In genomic region chr2:112884869-112885502, GRCh38 we compare ENCODE assay signal across 8 cellular contexts. TPM values are rescaled to one million over a fixed set of nuclear protein-coding genes. Genes with fewer than 3 reads are reported as not detected.
DNase-seq lines count a peak whose midpoint lies in the region; ATAC-seq, FAIRE-seq and TF ChIP-seq lines count a peak whose summit lies in the region.

No MANE protein-coding gene starts in this region.

- peaks cover 0 to 41% (median 14%) of the 10 kb centered on the region in 6 donors for H3K4me1 ChIP-seq in spleen

- no peak overlapping the region for H3K4me3 ChIP-seq in spleen

- FAIRE-seq in RCC 7860 (lab: Jason Lieb, UNC), result peak; percentile 7

- TF ChIP-seq CTCF in spleen (IDR thresholded peaks at IDR 0.05 in 8 of 11, conservative IDR thresholded peaks at IDR 0.05 in 3 of 11), result peak; percentile 60 to 90 (median 82)

- H3K9me3 ChIP-seq in spleen, result no peaks in the 10 kb centered on the region

- H3K27ac ChIP-seq in spleen, result no peak overlapping the region

- no peak for TF ChIP-seq POLR2A in spleen (IDR thresholded peaks at IDR 0.05)

- no peaks in the 10 kb centered on the region for H3K36me3 ChIP-seq in spleen

- H3K27me3 ChIP-seq in spleen (replicated peaks in 1 of 7), result no peaks in the 10 kb centered on the region

- ATAC-seq in GM18498 (IDR thresholded peaks at IDR 0.05; ENCODE audit: unreplicated experiment), result peak; percentile 56
- peak; percentile 48 for ATAC-seq in HG03039 (IDR thresholded peaks at IDR 0.05; ENCODE audit: unreplicated experiment)

- intact Hi-C loops in cardiac septum (cut with DNase I), result loop anchor here (2.0 kb wide), 1 partner anchor 136 kb away; no protein-coding TSS in a partner anchor
- intact Hi-C loops in spleen (cut with DNase I; ENCODE audit: low total_unique reads), result loop anchor here (5.0 kb wide), 1 partner anchor 133 kb away; no protein-coding TSS in a partner anchor

- 49 to 63% (median 55%) methylated on average over 6 of the region's 6 CpGs for WGBS in spleen, 5 donors

- peak; percentile 33 for DNase-seq in RCC 7860 (ENCODE audit: low spot score)
- DNase-seq in activated T-helper 1 cell treated with Interleukin-2 at 50 U/mL for 16 hours (ENCODE audit: low read depth), result peak; percentile 43
- peak; percentile 85 for DNase-seq in cardiac septum (ENCODE audit: low spot score)
- peak; percentile 87 for DNase-seq in spleen
- DNase-seq in cerebellum (ENCODE audit: low spot score), result no peak
- no peak for DNase-seq in dedifferentiated amniotic fluid mesenchymal stem cell (ENCODE audit: extremely low spot score)

RNA-seq across cellular contexts. Expression of gene IL37, which starts 26.0 kb away (rescaled TPM):
- total RNA-seq in cardiac septum, result not detected
- total RNA-seq in spleen, result not detected
- polyA plus RNA-seq in spleen, result not detected
- total RNA-seq in cerebellum, result not detected

RNA-seq across cellular contexts. Expression of gene IL1B, which starts 48.4 kb away (rescaled TPM):
- 0.48 TPM for total RNA-seq in cardiac septum
- 10 to 100 TPM in 6 of 7 donors, 1 to 10 TPM in 1; 6.9 to 81.9 (median 16.1) TPM for total RNA-seq in spleen
- 1 to 10 TPM; 3.4 to 5.4 (median 5.1) TPM for polyA plus RNA-seq in spleen
- 1.1 TPM for total RNA-seq in cerebellum

Comparison
In these comparisons a context has a peak if more than half of its experiments do, and no peak if none do; other contexts are left out.
1. DNase-seq: peak in RCC 7860 (single experiment), activated T-helper 1 cell treated with Interleukin-2 at 50 U/mL for 16 hours (single experiment), cardiac septum (single experiment) and spleen (single experiment); none in cerebellum (single experiment) and dedifferentiated amniotic fluid mesenchymal stem cell (single experiment).